ENCODE assay signal across 1 cellular context in the genomic region with DNA sequence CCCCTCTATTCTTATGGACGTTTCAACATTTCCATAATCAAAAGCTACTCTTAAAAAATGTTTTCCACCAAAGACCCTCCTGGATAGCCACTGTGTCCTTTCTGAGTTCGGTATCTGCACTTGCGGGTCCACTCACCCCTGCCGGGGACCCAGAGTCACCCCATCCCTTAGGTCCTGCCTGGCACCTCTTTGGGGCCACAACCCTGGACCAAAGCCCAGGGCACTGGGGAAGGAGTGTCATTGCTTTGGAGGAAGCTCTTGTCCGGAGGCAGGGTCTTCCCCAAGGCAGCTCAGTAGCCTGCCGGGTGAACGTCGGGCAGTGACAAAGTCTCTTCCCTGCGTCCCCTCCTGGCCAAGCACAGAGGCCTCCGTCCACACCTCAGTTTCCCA.
TF ChIP-seq lines count a peak whose summit lies in the region.

No MANE protein-coding gene starts in this region.

TF ChIP-seq in H1, 55 proteins besides CTCF, POLR2A, EP300 and RAD21:
- TF ChIP-seq JUND (IDR thresholded peaks at IDR 0.05; ENCODE audit: low read length) = no peak
TF ChIP-seq in H1: peak in this region for 0.
